20 cellular contexts compared by ENCODE assay signal in the genomic region with DNA sequence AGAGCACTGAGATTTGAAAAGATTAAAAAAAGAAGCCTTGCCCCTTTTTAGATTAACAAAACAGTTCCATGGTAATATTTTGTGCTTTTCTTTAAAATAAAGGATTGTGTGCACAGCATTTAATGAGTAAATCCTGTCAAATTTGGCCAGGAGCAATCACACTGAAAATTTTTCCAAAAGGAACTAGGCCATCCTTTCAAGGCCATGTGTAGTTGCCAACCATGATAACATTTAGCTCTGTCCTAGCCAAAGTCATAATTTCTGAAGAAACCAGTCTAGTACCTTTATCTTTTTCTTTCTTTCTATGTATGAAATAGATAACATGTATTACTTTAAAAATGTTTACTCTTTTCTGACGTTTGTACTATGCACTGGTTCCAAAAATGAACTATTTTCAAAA.
DNase-seq lines count a peak whose midpoint lies in the region; ATAC-seq and TF ChIP-seq lines count a peak whose summit lies in the region.
"Had no signal": no experiment of that assay in that cellular context is flagged by ENCODE, and none has a peak within 500 bp of the region (broad histone marks: within the 10 kb centered on the region; RNA-seq: fewer than 3 reads in every experiment).

No MANE protein-coding gene starts in this region.

- H3K36me3 ChIP-seq in Panc1 (ENCODE audit: control insufficient read depth, insufficient read depth, low read length) (no peaks in the 10 kb centered on the region), gastroesophageal sphincter (no peaks in the 10 kb centered on the region)
- H3K36me3 ChIP-seq: prostate gland had no signal

- no peak for TF ChIP-seq EP300 in gastroesophageal sphincter (IDR thresholded peaks at IDR 0.05)

- H3K27me3 ChIP-seq in Panc1 (ENCODE audit: control insufficient read depth, insufficient read depth, low read length) (no peaks in the 10 kb centered on the region), gastroesophageal sphincter (no peaks in the 10 kb centered on the region)

- H3K9me3 ChIP-seq in Panc1 (ENCODE audit: control insufficient read depth, insufficient read depth, low read depth, low read length) (no peaks in the 10 kb centered on the region), gastroesophageal sphincter (no peaks in the 10 kb centered on the region)
- H3K9me3 ChIP-seq: prostate gland had no signal

- no peak overlapping the region for H3K27ac Mint-ChIP-seq in activated naive CD8-positive, alpha-beta T cell
- H3K27ac Mint-ChIP-seq in activated naive CD8-positive, alpha-beta T cell treated with anti-CD3 and anti-CD28 coated beads, Interleukin-2, amount 50 U/mL, for 24 hours: no peak overlapping the region
- H3K27ac Mint-ChIP-seq in progenitor cell of endocrine pancreas: no peak overlapping the region
- H3K27ac Mint-ChIP-seq: activated CD4-positive, alpha-beta T cell treated with anti-CD3 and anti-CD28 coated beads, Interleukin-2, amount 10 ng/mL, durations not matched to agents 24 days and 14 days; activated T-helper 17 cell treated with anti-CD3 and anti-CD28 coated beads, Interleukin-2, amount 50 U/mL, for 72 hours had no signal

- in situ Hi-C loops in Panc1 (cut with HindIII; ENCODE audit: low pct_unique_long_range_greater_than_20kb, low sequenced_read_pairs): no loop called here

- WGBS in gastroesophageal sphincter (ENCODE audit: low coverage in 1 of 2), 2 donors: 29 to 31% methylated on average over 1 of the region's 1 CpG

- peaks cover 47% of the 10 kb centered on the region for H3K4me1 ChIP-seq in Panc1 (ENCODE audit: control insufficient read depth, insufficient read depth, low read length)
- H3K4me1 ChIP-seq in gastroesophageal sphincter: peaks cover 6 to 75% (median 16%) of the 10 kb centered on the region in 3 donors

- DNase-seq in activated naive CD8-positive, alpha-beta T cell treated with anti-CD3 and anti-CD28 coated beads, Interleukin-2, amount 50 U/mL, for 24 hours: no peak
- DNase-seq in Panc1 (ENCODE audit: low read depth, low spot score) (no peak), progenitor cell of endocrine pancreas (ENCODE audit: low spot score, unreplicated experiment) (no peak)
- DNase-seq: ACHN; activated CD4-positive, alpha-beta T cell treated with anti-CD3 and anti-CD28 coated beads, Interleukin-2, amount 10 ng/mL, durations not matched to agents 24 days and 14 days; effector CD4-positive, alpha-beta T cell; GF-D8; H7; NCI-H146; NCI-H226; substantia nigra had no signal

- CTCF ChIA-PET in Panc1 (lab: Charles Lee): no interaction called here

- H3K36me3 Mint-ChIP-seq in activated naive CD8-positive, alpha-beta T cell: no peaks in the 10 kb centered on the region
- peaks cover 2% of the 10 kb centered on the region for H3K36me3 Mint-ChIP-seq in activated naive CD8-positive, alpha-beta T cell treated with anti-CD3 and anti-CD28 coated beads, Interleukin-2, amount 50 U/mL, for 24 hours (ENCODE audit: low read depth)
- H3K36me3 Mint-ChIP-seq in progenitor cell of endocrine pancreas (ENCODE audit: insufficient read depth): no peaks in the 10 kb centered on the region

- peak overlapping the region; percentile 70 for H3K27ac ChIP-seq in Panc1 (ENCODE audit: low read length)
- H3K27ac ChIP-seq in gastroesophageal sphincter: peak overlapping the region; percentile 65 to 85 (median 76)
- H3K27ac ChIP-seq: C4-2B had no signal

- POLR2A ChIA-PET in Panc1 (lab: Charles Lee): interaction anchor here (0.5 kb wide), 1 partner anchor 439 kb away, joined by 3 read pairs; no protein-coding TSS in a partner anchor

- H3K27me3 Mint-ChIP-seq in activated naive CD8-positive, alpha-beta T cell: peaks cover 15% of the 10 kb centered on the region
- peaks cover 24% of the 10 kb centered on the region for H3K27me3 Mint-ChIP-seq in activated naive CD8-positive, alpha-beta T cell treated with anti-CD3 and anti-CD28 coated beads, Interleukin-2, amount 50 U/mL, for 24 hours
- no peaks in the 10 kb centered on the region for H3K27me3 Mint-ChIP-seq in progenitor cell of endocrine pancreas

- peak overlapping the region; percentile 23 for H3K4me3 Mint-ChIP-seq in activated naive CD8-positive, alpha-beta T cell
- no peak overlapping the region for H3K4me3 Mint-ChIP-seq in activated naive CD8-positive, alpha-beta T cell treated with anti-CD3 and anti-CD28 coated beads, Interleukin-2, amount 50 U/mL, for 24 hours
- H3K4me3 Mint-ChIP-seq in progenitor cell of endocrine pancreas (ENCODE audit: low read depth): peak overlapping the region; percentile 27
- H3K4me3 Mint-ChIP-seq: activated CD4-positive, alpha-beta T cell treated with anti-CD3 and anti-CD28 coated beads, Interleukin-2, amount 10 ng/mL, durations not matched to agents 24 days and 14 days had no signal

- no peak for TF ChIP-seq POLR2A in gastroesophageal sphincter (IDR thresholded peaks at IDR 0.05)

- no peak overlapping the region for H3K4me3 ChIP-seq in Panc1 (ENCODE audit: low read depth in 2 of 2, low read length in 2 of 2)
- no peak overlapping the region for H3K4me3 ChIP-seq in gastroesophageal sphincter

- TF ChIP-seq CTCF in Panc1 (IDR thresholded peaks at IDR 0.05) (no peak), gastroesophageal sphincter (IDR thresholded peaks at IDR 0.05) (no peak), progenitor cell of endocrine pancreas (IDR thresholded peaks at IDR 0.05; ENCODE audit: unreplicated experiment) (no peak)

- BruUV-seq in Panc1 (replicated peaks; lab: Mats Ljungman, UMichigan): no TSS peak

- peaks cover 13% of the 10 kb centered on the region for H3K4me1 Mint-ChIP-seq in activated naive CD8-positive, alpha-beta T cell (ENCODE audit: low read depth)
- peaks cover 9% of the 10 kb centered on the region for H3K4me1 Mint-ChIP-seq in activated naive CD8-positive, alpha-beta T cell treated with anti-CD3 and anti-CD28 coated beads, Interleukin-2, amount 50 U/mL, for 24 hours
- peaks cover 38% of the 10 kb centered on the region for H3K4me1 Mint-ChIP-seq in progenitor cell of endocrine pancreas (ENCODE audit: low read depth)

- no peak for ATAC-seq in activated naive CD8-positive, alpha-beta T cell treated with anti-CD3 and anti-CD28 coated beads, Interleukin-2, amount 50 U/mL, for 24 hours
- ATAC-seq in Panc1 (no peak), gastroesophageal sphincter (no peak), HG03095 (IDR thresholded peaks at IDR 0.05; ENCODE audit: unreplicated experiment) (no peak), HG03135 (IDR thresholded peaks at IDR 0.05; ENCODE audit: unreplicated experiment) (no peak), esophagus mucosa (no peak)
- ATAC-seq: activated T-helper 17 cell treated with anti-CD3 and anti-CD28 coated beads, Interleukin-2, amount 50 U/mL, for 72 hours; GM12878 had no signal

- intact Hi-C loops in Panc1 (cut with micrococcal nuclease; ENCODE audit: unreplicated experiment): no loop called here

- H3K9me3 Mint-ChIP-seq in activated naive CD8-positive, alpha-beta T cell (ENCODE audit: low read depth): no peaks in the 10 kb centered on the region
- H3K9me3 Mint-ChIP-seq in activated naive CD8-positive, alpha-beta T cell treated with anti-CD3 and anti-CD28 coated beads, Interleukin-2, amount 50 U/mL, for 24 hours: no peaks in the 10 kb centered on the region
- no peaks in the 10 kb centered on the region for H3K9me3 Mint-ChIP-seq in progenitor cell of endocrine pancreas (ENCODE audit: low read depth)
- H3K9me3 Mint-ChIP-seq: activated CD4-positive, alpha-beta T cell treated with anti-CD3 and anti-CD28 coated beads, Interleukin-2, amount 10 ng/mL, durations not matched to agents 24 days and 14 days; activated T-helper 17 cell treated with anti-CD3 and anti-CD28 coated beads, Interleukin-2, amount 50 U/mL, for 72 hours had no signal
